ENCODE assay signal across 10 cellular contexts in the genomic region with DNA sequence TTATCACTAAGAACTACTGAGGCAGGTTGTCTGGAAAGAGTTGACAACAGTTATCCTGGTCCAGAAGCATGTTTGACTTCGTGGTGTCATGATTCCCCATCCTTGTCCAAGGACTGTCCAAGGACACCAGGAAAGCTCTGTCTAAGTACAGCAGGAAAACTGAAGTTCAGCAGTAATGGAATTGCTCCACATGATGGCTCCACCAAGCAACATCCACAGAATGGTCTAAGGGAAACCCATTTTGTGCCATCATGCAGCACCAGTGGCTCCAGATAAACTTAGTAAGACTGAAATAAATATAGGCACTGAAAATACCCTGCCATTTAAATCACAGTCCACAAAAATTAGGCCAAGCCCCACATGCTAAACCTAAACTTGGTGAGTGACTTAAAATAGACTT.
A peak's percentile ranks its signal among the peaks of the same experiment; 100 is the strongest.
DNase-seq lines count a peak whose midpoint lies in the region; ATAC-seq, FAIRE-seq and TF ChIP-seq lines count a peak whose summit lies in the region.
"Had no signal": no experiment of that assay in that cellular context is flagged by ENCODE, and none has a peak within 500 bp of the region (broad histone marks: within the 10 kb centered on the region; RNA-seq: fewer than 3 reads in every experiment).

No MANE protein-coding gene starts in this region.

- no peaks in the 10 kb centered on the region for H3K79me1 ChIP-seq in H1 (ENCODE audit: low read depth, low read length)

- TF ChIP-seq RAD21 in H1 (IDR thresholded peaks at IDR 0.05 in 1 of 2, conservative IDR thresholded peaks at IDR 0.05 in 1 of 2; ENCODE audit: low read depth in 2 of 2, low read length in 2 of 2) = peak; percentile 65 to 80
- no peak for TF ChIP-seq RAD21 in neural cell (conservative IDR thresholded peaks at IDR 0.05)

- no peak overlapping the region for H3K18ac ChIP-seq in H1 (ENCODE audit: extremely low read depth, low read length)

- H3K36me3 ChIP-seq in H1 (ENCODE audit: control insufficient read depth in 2 of 4, insufficient read depth in 4 of 4, low read length in 3 of 4) (no peaks in the 10 kb centered on the region), neural cell (ENCODE audit: insufficient read depth, low read length) (no peaks in the 10 kb centered on the region)

- no peaks in the 10 kb centered on the region for H3K9me2 ChIP-seq in neural cell (ENCODE audit: insufficient read depth, low read length)

- no peak overlapping the region for H3K14ac ChIP-seq in H1 (ENCODE audit: insufficient read length)

- no peak overlapping the region for H2BK120ac ChIP-seq in H1 (replicated peaks; ENCODE audit: low read depth, low read length)

- peak; percentile 42 for TF ChIP-seq CTCF in LNCaP clone FGC (IDR thresholded peaks at IDR 0.05; ENCODE audit: control insufficient read depth, extremely low read depth, insufficient read depth)
- peak in 2 of 3 experiments; percentile 40 to 57; a peak in 3 of 4 replicates for TF ChIP-seq CTCF in H1 (IDR thresholded peaks at IDR 0.05; ENCODE audit: control extremely low read depth in 1 of 3, insufficient read depth in 1 of 3, low read depth in 1 of 3, low read length in 3 of 3)
- TF ChIP-seq CTCF in neural cell (IDR thresholded peaks at IDR 0.05; ENCODE audit: poor library complexity, severe bottlenecking) = peak; percentile 9

- H3K9ac ChIP-seq in H1 (replicated peaks in 1 of 4; ENCODE audit: extremely low read depth in 1 of 4, low read depth in 3 of 4, low read length in 3 of 4) (no peak overlapping the region), neural cell (ENCODE audit: low read length) (no peak overlapping the region)

- no peaks in the 10 kb centered on the region for H3F3A ChIP-seq in neural cell (ENCODE audit: insufficient read depth, low read length, poor library complexity, severe bottlenecking)

- TF ChIP-seq EP300 in H1 (IDR thresholded peaks at IDR 0.05; ENCODE audit: borderline replicate concordance in 1 of 2, low read depth in 2 of 2, low read length in 2 of 2) = no peak
- no peak for TF ChIP-seq EP300 in neural cell (conservative IDR thresholded peaks at IDR 0.05; ENCODE audit: poor library complexity, severe bottlenecking)

- no peak overlapping the region for H2AK5ac ChIP-seq in H1 (ENCODE audit: low read depth, low read length)

- no peak overlapping the region for H2BK5ac ChIP-seq in H1 (ENCODE audit: low read depth, low read length)

- H3K4me3 ChIP-seq in LNCaP clone FGC (ENCODE audit: low read depth, low read length) = no peak overlapping the region
- H3K4me3 ChIP-seq in H1 (ENCODE audit: extremely low read depth in 1 of 4, insufficient read depth in 2 of 4, low read depth in 3 of 4, low read length in 4 of 4) = no peak overlapping the region
- H3K4me3 ChIP-seq in neural cell (ENCODE audit: low read length) = no peak overlapping the region
- H3K4me3 ChIP-seq: SK-N-MC had no signal

- H3K9me3 ChIP-seq in H1 (ENCODE audit: insufficient read depth in 2 of 2, low read depth in 1 of 2, low read length in 1 of 2) (no peaks in the 10 kb centered on the region), neural cell (ENCODE audit: low read length) (no peaks in the 10 kb centered on the region)

- no peak overlapping the region for H3K23ac ChIP-seq in H1 (ENCODE audit: insufficient read length)

- H2AFZ ChIP-seq in H1 (ENCODE audit: low read length) = no peak overlapping the region
- no peak overlapping the region for H2AFZ ChIP-seq in neural cell (ENCODE audit: low read depth, low read length)

- peak; percentile 68 for FAIRE-seq in H1 (lab: Jason Lieb, UNC)

- POLR2A ChIA-PET in H1 (lab: Charles Lee; ENCODE audit: partially characterized antibody) = no interaction called here

- H3K4me1 ChIP-seq in H1 (replicated peaks in 1 of 4; ENCODE audit: control insufficient read depth in 3 of 4, insufficient read depth in 4 of 4, low read length in 3 of 4) = peaks cover 0 to 3% (median 0%) of the 10 kb centered on the region in 4 experiments; a peak in 1 of 7 replicates

- no peak overlapping the region for H3K4ac ChIP-seq in H1 (replicated peaks; ENCODE audit: insufficient read length, low read depth, low read length)

- DNase-seq in ELR (ENCODE audit: low read depth) (peak; percentile 56), LNCaP clone FGC (ENCODE audit: low read depth) (peak; percentile 3), H1 (ENCODE audit: low read depth in 1 of 2, low spot score in 2 of 2) (peak in 1 of 2 experiments; percentile 3), T-helper 2 cell (no peak), mesenteric fat pad (ENCODE audit: low spot score) (no peak)
- DNase-seq: activated CD8-positive, alpha-beta memory T cell treated with anti-CD3 and anti-CD28 coated beads, Interleukin-2, amount 10 ng/mL, durations not matched to agents 7 days and 5 days; head of caudate nucleus had no signal

- H3K23me2 ChIP-seq in H1 (ENCODE audit: low read depth, low read length) = no peaks in the 10 kb centered on the region

- 94% methylated on average over 1 of the region's 1 CpG; no CpG with 5 or more reads in 1 of the 2 experiments for WGBS in H1 (ENCODE audit: extremely low coverage in 1 of 2, insufficient coverage in 1 of 2, insufficient read length in 1 of 2, insufficient replicate concordance in 2 of 2, low coverage in 1 of 2, low lambda C conversion rate in 2 of 2, missing lambda C conversion rate in 1 of 2), 2 experiments

- H2BK12ac ChIP-seq in H1 (ENCODE audit: low read depth, low read length) = no peak overlapping the region

- no peak overlapping the region for H3K27ac ChIP-seq in H1 (ENCODE audit: low read depth, low read length)
- H3K27ac ChIP-seq in neural cell (ENCODE audit: low read length) = no peak overlapping the region
- H3K27ac ChIP-seq: SK-N-MC had no signal

- H3K56ac ChIP-seq in H1 (replicated peaks; ENCODE audit: insufficient read length, low read depth, low read length) = no peak overlapping the region

- no peak overlapping the region for H4K8ac ChIP-seq in H1 (ENCODE audit: extremely low read depth, insufficient read depth, low read length)

- no peak overlapping the region for H2BK20ac ChIP-seq in H1 (ENCODE audit: low read length)

- no peak overlapping the region for H2BK15ac ChIP-seq in H1 (ENCODE audit: low read length)

- H3K79me2 ChIP-seq in H1 (ENCODE audit: control insufficient read depth in 1 of 2, insufficient read depth in 2 of 2, low read length in 2 of 2) (no peaks in the 10 kb centered on the region), neural cell (replicated peaks; ENCODE audit: insufficient read depth, low read length) (no peaks in the 10 kb centered on the region)

- no peak for TF ChIP-seq POLR2A in H1 (IDR thresholded peaks at IDR 0.05; ENCODE audit: control extremely low read depth in 1 of 2, low read depth in 2 of 2, low read length in 2 of 2)

- H4K20me1 ChIP-seq in H1 (replicated peaks in 1 of 2; ENCODE audit: control insufficient read depth in 1 of 2, insufficient read depth in 2 of 2, low read length in 2 of 2) = no peaks in the 10 kb centered on the region
- H4K20me1 ChIP-seq in neural cell (ENCODE audit: insufficient read depth) = no peaks in the 10 kb centered on the region

- CTCF ChIA-PET in H1 (lab: Charles Lee; ENCODE audit: partially characterized antibody) = interaction anchor here (0.5 to 1.0 kb wide), 5 partner anchors 8 to 216 kb away, joined by 3 to 4 read pairs (median 3); no protein-coding TSS in a partner anchor

- no peak for ATAC-seq in GM18858 (IDR thresholded peaks at IDR 0.05; ENCODE audit: unreplicated experiment)
- ATAC-seq: activated CD8-positive, alpha-beta memory T cell treated with anti-CD3 and anti-CD28 coated beads, Interleukin-2, amount 10 ng/mL, durations not matched to agents 7 days and 5 days had no signal

- H3K4me2 ChIP-seq in H1 (ENCODE audit: insufficient read depth in 1 of 2, low read depth in 2 of 2, low read length in 2 of 2) = no peak overlapping the region
- H3K4me2 ChIP-seq in neural cell (ENCODE audit: low read length) = no peak overlapping the region

- H4K91ac ChIP-seq in H1 (replicated peaks; ENCODE audit: insufficient read length, low read length) = no peak overlapping the region

- no peak overlapping the region for H4K5ac ChIP-seq in H1 (ENCODE audit: insufficient read length, low read depth, low read length)

- H3K27me3 ChIP-seq in H1 (replicated peaks in 1 of 4; ENCODE audit: control insufficient read depth in 3 of 4, extremely low read depth in 1 of 4, insufficient read depth in 3 of 4, low read length in 3 of 4) (no peaks in the 10 kb centered on the region), neural cell (ENCODE audit: insufficient read depth, low read depth, low read length) (no peaks in the 10 kb centered on the region)

TF ChIP-seq in H1, 55 proteins besides CTCF, POLR2A, EP300 and RAD21:
- TF ChIP-seq YY1 (IDR thresholded peaks at IDR 0.05; ENCODE audit: low read depth, low read length) = 0 out of 2 replicates have a peak, but pooled peaks have one; percentile 20
- TF ChIP-seq, protein P1, sequence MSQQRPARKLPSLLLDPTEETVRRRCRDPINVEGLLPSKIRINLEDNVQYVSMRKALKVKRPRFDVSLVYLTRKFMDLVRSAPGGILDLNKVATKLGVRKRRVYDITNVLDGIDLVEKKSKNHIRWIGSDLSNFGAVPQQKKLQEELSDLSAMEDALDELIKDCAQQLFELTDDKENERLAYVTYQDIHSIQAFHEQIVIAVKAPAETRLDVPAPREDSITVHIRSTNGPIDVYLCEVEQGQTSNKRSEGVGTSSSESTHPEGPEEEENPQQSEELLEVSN (IDR thresholded peaks at IDR 0.05) = no peak
- TF ChIP-seq MAFK (IDR thresholded peaks at IDR 0.05; ENCODE audit: low read depth, low read length) = no peak

TF ChIP-seq in neural cell, 6 proteins besides CTCF, POLR2A, EP300 and RAD21 (continues in another document):
- TF ChIP-seq MXI1 (conservative IDR thresholded peaks at IDR 0.05; ENCODE audit: poor library complexity, severe bottlenecking) (no peak), TAF1 (IDR thresholded peaks at IDR 0.05; ENCODE audit: low read depth) (no peak)

Comparison
In these comparisons a context has a peak if more than half of its experiments do, and no peak if none do; other contexts are left out.
1. DNase-seq: peak in ELR (single experiment) and LNCaP clone FGC (single experiment); none in T-helper 2 cell (0 of 5) and mesenteric fat pad (single experiment).
2. Peak in every context shown above with its lines, with median percentiles within 50 percentile points of each other: CTCF ChIP-seq.